In genomic region chrX:104329731-104330130, GRCh38 we compare ENCODE assay signal across 28 cellular contexts.
"Had no signal": no experiment of that assay in that cellular context is flagged by ENCODE, and none has a peak within 500 bp of the region (broad histone marks: within the 10 kb centered on the region; RNA-seq: fewer than 3 reads in every experiment).

No MANE protein-coding gene starts in this region.

- H3K4me1 ChIP-seq: ascending aorta, Peyer's patch had no signal

- H3K27me3 ChIP-seq: ascending aorta, Peyer's patch had no signal

- H3K27ac ChIP-seq: ascending aorta, cardiac muscle cell, Peyer's patch, RWPE1 had no signal

- H3K27me3 Mint-ChIP-seq: activated CD8-positive, alpha-beta memory T cell treated with anti-CD3 and anti-CD28 coated beads, Interleukin-2, amount 10 ng/mL, durations not matched to agents 7 days and 5 days; activated naive CD4-positive, alpha-beta T cell treated with anti-CD3 and anti-CD28 coated beads, Interleukin-2, amount 50 U/mL, for 24 hours had no signal

- ATAC-seq: activated CD4-positive, CD25-positive, alpha-beta regulatory T cell treated with anti-CD3 and anti-CD28 coated beads, Interleukin-2, amount 50 U/mL, for 24 hours; activated CD8-positive, alpha-beta memory T cell treated with anti-CD3 and anti-CD28 coated beads, Interleukin-2, amount 10 ng/mL, durations not matched to agents 7 days and 5 days had no signal

- H3K9me3 ChIP-seq: ascending aorta, Peyer's patch had no signal

- DNase-seq: activated CD4-positive, alpha-beta T cell treated with anti-CD3 and anti-CD28 coated beads for 4 hours; activated CD4-positive, alpha-beta T cell treated with anti-CD3 and anti-CD28 coated beads, Interleukin-2, amount 50 U/mL, for 4 hours; activated CD8-positive, alpha-beta memory T cell treated with anti-CD3 and anti-CD28 coated beads, Interleukin-2, amount 10 ng/mL, durations not matched to agents 7 days and 5 days; activated effector memory CD4-positive, alpha-beta T cell treated with Interleukin-2 at 50 U/mL for 16 hours; activated naive CD4-positive, alpha-beta T cell; activated T-cell treated with anti-CD3 and anti-CD28 coated beads, Interleukin-2, amount 50 U/mL, for 24 hours; amniotic stem cell; KG1; NCI-H1092 treated with DMSO at 0.1 percent for 48 hours; NCI-H1417 treated with DMSO at 0.1 percent for 48 hours; NCI-H1694; NCI-H2029; NCI-H2107; NCI-H2171 treated with DMSO at 0.1 percent for 48 hours; NCI-H345; NCI-H510A; NCI-H526 treated with DMSO at 0.1 percent for 48 hours; NCI-H82; Peyer's patch; SHP77 had no signal

- H3K4me3 ChIP-seq: ascending aorta, cardiac muscle cell, Peyer's patch had no signal

- H3K36me3 Mint-ChIP-seq: activated CD8-positive, alpha-beta memory T cell treated with anti-CD3 and anti-CD28 coated beads, Interleukin-2, amount 10 ng/mL, durations not matched to agents 7 days and 5 days; activated naive CD4-positive, alpha-beta T cell treated with anti-CD3 and anti-CD28 coated beads, Interleukin-2, amount 50 U/mL, for 24 hours; brain had no signal

- H3K4me3 Mint-ChIP-seq: activated CD8-positive, alpha-beta memory T cell treated with anti-CD3 and anti-CD28 coated beads, Interleukin-2, amount 10 ng/mL, durations not matched to agents 7 days and 5 days; activated naive CD4-positive, alpha-beta T cell treated with anti-CD3 and anti-CD28 coated beads, Interleukin-2, amount 50 U/mL, for 24 hours; activated T-cell treated with anti-CD3 and anti-CD28 coated beads, Interleukin-2, amount 50 U/mL, for 24 hours; activated T-helper 1 cell treated with anti-CD3 and anti-CD28 coated beads, Interleukin-12 subunit alpha, Interleukin-12 subunit beta, Interleukin-2, Interleukin-4 antibody, amounts not matched to agents 30 ng/mL and 10 ng/mL and 1 ng/mL, durations not matched to agents 14 hours and 24 hours and 36 hours; brain; T-helper 1 cell treated with Interleukin-12 subunit alpha and Interleukin-12 subunit beta and Interleukin-4 antibody, amounts not matched to agents 30 μg/mL and 1 μg/mL, for 36 hours had no signal

- H3K27ac Mint-ChIP-seq: activated CD8-positive, alpha-beta memory T cell treated with anti-CD3 and anti-CD28 coated beads, Interleukin-2, amount 10 ng/mL, durations not matched to agents 7 days and 5 days; activated naive CD4-positive, alpha-beta T cell treated with anti-CD3 and anti-CD28 coated beads, Interleukin-2, amount 50 U/mL, for 24 hours; activated T-cell treated with anti-CD3 and anti-CD28 coated beads, Interleukin-2, amount 50 U/mL, for 24 hours; activated T-helper 1 cell treated with anti-CD3 and anti-CD28 coated beads, Interleukin-12 subunit alpha, Interleukin-12 subunit beta, Interleukin-2, Interleukin-4 antibody, amounts not matched to agents 30 ng/mL and 10 ng/mL and 1 ng/mL, durations not matched to agents 14 hours and 24 hours and 36 hours; brain; T-helper 1 cell treated with Interleukin-12 subunit alpha and Interleukin-12 subunit beta and Interleukin-4 antibody, amounts not matched to agents 30 μg/mL and 1 μg/mL, for 36 hours had no signal

- H3K4me1 Mint-ChIP-seq: activated CD8-positive, alpha-beta memory T cell treated with anti-CD3 and anti-CD28 coated beads, Interleukin-2, amount 10 ng/mL, durations not matched to agents 7 days and 5 days; activated naive CD4-positive, alpha-beta T cell treated with anti-CD3 and anti-CD28 coated beads, Interleukin-2, amount 50 U/mL, for 24 hours; brain had no signal

- H3K36me3 ChIP-seq: ascending aorta, cardiac muscle cell, Peyer's patch had no signal

- H3K9me3 Mint-ChIP-seq: activated naive CD4-positive, alpha-beta T cell treated with anti-CD3 and anti-CD28 coated beads, Interleukin-2, amount 50 U/mL, for 24 hours; activated T-cell treated with anti-CD3 and anti-CD28 coated beads, Interleukin-2, amount 50 U/mL, for 24 hours; activated T-helper 1 cell treated with anti-CD3 and anti-CD28 coated beads, Interleukin-12 subunit alpha, Interleukin-12 subunit beta, Interleukin-2, Interleukin-4 antibody, amounts not matched to agents 30 ng/mL and 10 ng/mL and 1 ng/mL, durations not matched to agents 14 hours and 24 hours and 36 hours; T-helper 1 cell treated with Interleukin-12 subunit alpha and Interleukin-12 subunit beta and Interleukin-4 antibody, amounts not matched to agents 30 μg/mL and 1 μg/mL, for 36 hours had no signal
